ENCODE assay signal across 8 cellular contexts in genomic region chr11:10933455-10934292, GRCh38.
DNase-seq lines count a peak whose midpoint lies in the region; ATAC-seq and TF ChIP-seq lines count a peak whose summit lies in the region.

No MANE protein-coding gene starts in this region.

- H3K9me3 Mint-ChIP-seq in activated CD4-positive, alpha-beta T cell treated with anti-CD3 and anti-CD28 coated beads, Interleukin-2, amount 10 ng/mL, durations not matched to agents 24 days and 14 days = no peaks in the 10 kb centered on the region

- ATAC-seq in GM18873 (IDR thresholded peaks at IDR 0.05; ENCODE audit: low FRiP score, unreplicated experiment) (peak; percentile 89), HG03342 (IDR thresholded peaks at IDR 0.05; ENCODE audit: unreplicated experiment) (peak; percentile 82), left lobe of liver (peak; percentile 92)

- H3K4me3 ChIP-seq in AG09309 (ENCODE audit: control insufficient read depth, low read depth, low read length) = peak overlapping the region; percentile 57

- H3K4me3 Mint-ChIP-seq in activated CD4-positive, alpha-beta T cell treated with anti-CD3 and anti-CD28 coated beads, Interleukin-2, amount 10 ng/mL, durations not matched to agents 24 days and 14 days = peak overlapping the region; percentile 81

- H3K27ac Mint-ChIP-seq in activated CD4-positive, alpha-beta T cell treated with anti-CD3 and anti-CD28 coated beads, Interleukin-2, amount 10 ng/mL, durations not matched to agents 24 days and 14 days = no peak overlapping the region

- H3K36me3 Mint-ChIP-seq in activated CD4-positive, alpha-beta T cell treated with anti-CD3 and anti-CD28 coated beads, Interleukin-2, amount 10 ng/mL, durations not matched to agents 24 days and 14 days (ENCODE audit: low read depth) = no peaks in the 10 kb centered on the region

- intact Hi-C loops in activated CD4-positive, alpha-beta T cell treated with anti-CD3 and anti-CD28 coated beads, Interleukin-2, amount 10 ng/mL, durations not matched to agents 24 days and 14 days (cut with micrococcal nuclease) = loop anchor here (1.0 to 10.0 kb wide), 5 partner anchors 89 to 853 kb away; no protein-coding TSS in a partner anchor

- H3K27me3 Mint-ChIP-seq in activated CD4-positive, alpha-beta T cell treated with anti-CD3 and anti-CD28 coated beads, Interleukin-2, amount 10 ng/mL, durations not matched to agents 24 days and 14 days = peaks cover 54% of the 10 kb centered on the region

- peak; percentile 75 for DNase-seq in AG09309 (ENCODE audit: low read depth)
- peak; percentile 81 for DNase-seq in NCI-H345 treated with DMSO at 0.1 percent for 48 hours (lab: John Stamatoyannopoulos, UW; ENCODE audit: unreplicated experiment)
- DNase-seq in activated CD4-positive, alpha-beta T cell treated with anti-CD3 and anti-CD28 coated beads, Interleukin-2, amount 10 ng/mL, durations not matched to agents 24 days and 14 days = peak; percentile 93
- peak; percentile 97 for DNase-seq in dedifferentiated amniotic fluid mesenchymal stem cell (ENCODE audit: extremely low spot score)
- DNase-seq in left lobe of liver (ENCODE audit: low spot score) = peak; percentile 83
- DNase-seq in stimulated activated CD4-positive, alpha-beta T cell treated with anti-CD3 and anti-CD28 coated beads, Interleukin-2, amount 100 ng/mL, for 4 hours (ENCODE audit: low read depth) = peak; percentile 71

- H3K4me1 Mint-ChIP-seq in activated CD4-positive, alpha-beta T cell treated with anti-CD3 and anti-CD28 coated beads, Interleukin-2, amount 10 ng/mL, durations not matched to agents 24 days and 14 days = peaks cover 21% of the 10 kb centered on the region

- TF ChIP-seq CTCF in AG09309 (IDR thresholded peaks at IDR 0.05; ENCODE audit: control insufficient read depth, insufficient read depth, low read depth, low read length, missing control alignments) = peak; percentile 91

Comparison
In these comparisons a context has a peak if more than half of its experiments do, and no peak if none do; other contexts are left out.
1. Peak in every context shown above with its lines: DNase-seq, ATAC-seq and H3K4me3 ChIP-seq.